Comparison of ENCODE assay signal across 7 cellular contexts in genomic region chr17:12545877-12546513, GRCh38.
DNase-seq lines count a peak whose midpoint lies in the region; ATAC-seq and TF ChIP-seq lines count a peak whose summit lies in the region.

No MANE protein-coding gene starts in this region.

- TF ChIP-seq CTCF in GM10248 (IDR thresholded peaks at IDR 0.05; ENCODE audit: control extremely low read depth, extremely low read depth, low read depth, missing control alignments) (peak; percentile 77), GM23338 (conservative IDR thresholded peaks at IDR 0.05; ENCODE audit: low read depth in 2 of 2) (peak; percentile 83), NB4 (IDR thresholded peaks at IDR 0.05; ENCODE audit: low read depth, low read length) (peak; percentile 90), stomach (IDR thresholded peaks at IDR 0.05) (peak in 5 of 7 experiments; percentile 51 to 60 (median 52))

- CTCF ChIA-PET in GM10248 (lab: Yijun Ruan, JAX), result interaction anchor here (0.7 to 3.0 kb wide), 30 partner anchors 8 to 483 kb away, joined by 3 to 19 read pairs (median 4); no protein-coding TSS in a partner anchor

- H3K4me1 Mint-ChIP-seq in GM23338, result no peaks in the 10 kb centered on the region; the same call in 2 of the 3 replicates

- no peak for TF ChIP-seq EP300 in stomach (IDR thresholded peaks at IDR 0.05)

- no peaks in the 10 kb centered on the region for H3K9me3 ChIP-seq in stomach

- no peaks in the 10 kb centered on the region for H3F3A ChIP-seq in GM23338 (replicated peaks; ENCODE audit: low read depth)

- intact Hi-C loops in stomach (cut with DNase I; ENCODE audit: low total_unique reads), result loop anchor here (10.0 kb wide), 1 partner anchor 459 kb away; no protein-coding TSS in a partner anchor

- H3K27ac Mint-ChIP-seq in GM23338, result no peak overlapping the region

- 0 out of 2 replicates have a peak, but pooled peaks cover 1% of the 10 kb centered on the region for H3K9me2 ChIP-seq in GM23338 (ENCODE audit: insufficient read depth)

- ATAC-seq in GM23338, result peak; percentile 98

- H3K36me3 ChIP-seq in GM23338 (ENCODE audit: insufficient read depth) (no peaks in the 10 kb centered on the region), stomach (no peaks in the 10 kb centered on the region)

- H3K9me3 Mint-ChIP-seq in GM23338, result no peaks in the 10 kb centered on the region; the same call in 2 of the 3 replicates

- H3K4me3 Mint-ChIP-seq in GM23338, result no peak overlapping the region

- H4K20me1 ChIP-seq in GM23338 (replicated peaks; ENCODE audit: insufficient read depth), result no peaks in the 10 kb centered on the region

- no peak overlapping the region for H3K4me2 ChIP-seq in GM23338

- H3K27ac ChIP-seq in GM23338 (ENCODE audit: low read depth) (no peak overlapping the region), stomach (no peak overlapping the region)

- H3K79me2 ChIP-seq in GM23338 (replicated peaks; ENCODE audit: insufficient read depth), result no peaks in the 10 kb centered on the region

- no peaks in the 10 kb centered on the region for H3K36me3 Mint-ChIP-seq in GM23338 (ENCODE audit: low read depth)

- POLR2A ChIA-PET in GM10248 (lab: Yijun Ruan, JAX), result no interaction called here

- no peak for TF ChIP-seq POLR2A in NB4 (IDR thresholded peaks at IDR 0.05; ENCODE audit: extremely low read depth, insufficient read length)
- TF ChIP-seq POLR2A in stomach (IDR thresholded peaks at IDR 0.05), result no peak

- peak; percentile 62 for DNase-seq in GM10248 (ENCODE audit: extremely low spot score)
- DNase-seq in GM23338 (ENCODE audit: low spot score), result peak; percentile 82
- DNase-seq in NB4 (ENCODE audit: low read depth), result peak; percentile 53
- peak; percentile 53 for DNase-seq in amniotic epithelial cell (ENCODE audit: low read depth)
- DNase-seq in iPS DF 4.7 (ENCODE audit: extremely low read depth, low spot score), result peak; percentile 68
- no peak for DNase-seq in stomach
- no peak for DNase-seq in T-helper 9 cell

- H3K4me3 ChIP-seq in GM23338 (no peak overlapping the region), NB4 (ENCODE audit: low read depth, low read length) (no peak overlapping the region), stomach (no peak overlapping the region)

- H3K27me3 ChIP-seq in GM23338 (ENCODE audit: insufficient read depth), result no peaks in the 10 kb centered on the region
- no peaks in the 10 kb centered on the region for H3K27me3 ChIP-seq in stomach

- no peaks in the 10 kb centered on the region for H3K4me1 ChIP-seq in GM23338 (ENCODE audit: insufficient read depth)
- peaks cover 0 to 7% (median 3%) of the 10 kb centered on the region in 4 donors for H3K4me1 ChIP-seq in stomach

- WGBS in stomach, 5 donors, result 31 to 35% (median 31%) methylated on average over 9 of the region's 9 CpGs

- H2AFZ ChIP-seq in GM23338, result no peak overlapping the region

- no peaks in the 10 kb centered on the region for H3K27me3 Mint-ChIP-seq in GM23338 (ENCODE audit: insufficient read depth, low read depth, poor library complexity)

TF ChIP-seq in GM23338, 12 proteins besides CTCF, POLR2A, EP300 and RAD21 (continues in another document):
- TF ChIP-seq ZNF114 (CRISPR knock-in tag; IDR thresholded peaks at IDR 0.05), result no peak
- no peak for TF ChIP-seq REST (IDR thresholded peaks at IDR 0.05; ENCODE audit: unreplicated experiment)
- no peak for TF ChIP-seq ZNF331 (CRISPR knock-in tag; IDR thresholded peaks at IDR 0.05; ENCODE audit: low read depth)
- TF ChIP-seq POLR2AphosphoS5 (IDR thresholded peaks at IDR 0.05; ENCODE audit: low read depth), result no peak
- TF ChIP-seq EZH2phosphoT487 (IDR thresholded peaks at IDR 0.05; ENCODE audit: unreplicated experiment), result no peak
- no peak for TF ChIP-seq ETS1 (IDR thresholded peaks at IDR 0.05)
- TF ChIP-seq STAT1 (IDR thresholded peaks at IDR 0.05; ENCODE audit: unreplicated experiment), result no peak
- TF ChIP-seq JUNB (IDR thresholded peaks at IDR 0.05; ENCODE audit: unreplicated experiment), result no peak
- no peak for TF ChIP-seq CREB1 (CRISPR knock-in tag; IDR thresholded peaks at IDR 0.05; ENCODE audit: low read depth)
- TF ChIP-seq EZH2 (IDR thresholded peaks at IDR 0.05; ENCODE audit: low read depth, unreplicated experiment), result no peak

Comparison
In these comparisons a context has a peak if more than half of its experiments do, and no peak if none do; other contexts are left out.
1. DNase-seq: peak in GM10248 (single experiment), GM23338 (single experiment), NB4 (single experiment), amniotic epithelial cell (single experiment) and iPS DF 4.7 (single experiment); none in stomach (single experiment) and T-helper 9 cell (single experiment).
2. Peak in every context shown above with its lines, with median percentiles within 50 percentile points of each other: CTCF ChIP-seq.